Comparison of ENCODE assay signal across 34 cellular contexts in genomic region chr1:80801691-80802090, GRCh38.
"Had no signal": no experiment of that assay in that cellular context is flagged by ENCODE, and none has a peak within 500 bp of the region (broad histone marks: within the 10 kb centered on the region; RNA-seq: fewer than 3 reads in every experiment).

No MANE protein-coding gene starts in this region.

- DNase-seq: Kasumi-1, MG63, MM.1S, MV-4-11, NCI-H1048, NCI-H1092, NCI-H1092 treated with DMSO at 0.1 percent for 48 hours, NCI-H1105, NCI-H1105 treated with DMSO at 0.1 percent for 48 hours, NCI-H1417 treated with DMSO at 0.1 percent for 48 hours, NCI-H1436, NCI-H1436 treated with DMSO at 0.1 percent for 48 hours, NCI-H146, NCI-H1694, NCI-H1694 treated with DMSO at 0.1 percent for 48 hours, NCI-H187, NCI-H187 treated with DMSO at 0.1 percent for 48 hours, NCI-H1930, NCI-H2029, NCI-H2029 treated with DMSO at 0.1 percent for 48 hours, NCI-H2081, NCI-H2081 treated with DMSO at 0.1 percent for 48 hours, NCI-H2107, NCI-H2171, NCI-H2171 treated with DMSO at 0.1 percent for 48 hours, NCI-H2227 treated with DMSO at 0.1 percent for 48 hours, NCI-H226, NCI-H345, NCI-H446, NCI-H446 treated with DMSO at 0.1 percent for 48 hours, NCI-H510A, NCI-H510A treated with DMSO at 0.1 percent for 48 hours, NCI-H524, NCI-H524 treated with DMSO at 0.1 percent for 48 hours had no signal

- H3K36me3 ChIP-seq: MG63 had no signal

- H3K27me3 ChIP-seq: MG63 had no signal

- H3K9me3 ChIP-seq: MG63 had no signal

- H3K4me3 ChIP-seq: MG63 had no signal
